Comparison of ENCODE assay signal across 8 cellular contexts in the genomic region with DNA sequence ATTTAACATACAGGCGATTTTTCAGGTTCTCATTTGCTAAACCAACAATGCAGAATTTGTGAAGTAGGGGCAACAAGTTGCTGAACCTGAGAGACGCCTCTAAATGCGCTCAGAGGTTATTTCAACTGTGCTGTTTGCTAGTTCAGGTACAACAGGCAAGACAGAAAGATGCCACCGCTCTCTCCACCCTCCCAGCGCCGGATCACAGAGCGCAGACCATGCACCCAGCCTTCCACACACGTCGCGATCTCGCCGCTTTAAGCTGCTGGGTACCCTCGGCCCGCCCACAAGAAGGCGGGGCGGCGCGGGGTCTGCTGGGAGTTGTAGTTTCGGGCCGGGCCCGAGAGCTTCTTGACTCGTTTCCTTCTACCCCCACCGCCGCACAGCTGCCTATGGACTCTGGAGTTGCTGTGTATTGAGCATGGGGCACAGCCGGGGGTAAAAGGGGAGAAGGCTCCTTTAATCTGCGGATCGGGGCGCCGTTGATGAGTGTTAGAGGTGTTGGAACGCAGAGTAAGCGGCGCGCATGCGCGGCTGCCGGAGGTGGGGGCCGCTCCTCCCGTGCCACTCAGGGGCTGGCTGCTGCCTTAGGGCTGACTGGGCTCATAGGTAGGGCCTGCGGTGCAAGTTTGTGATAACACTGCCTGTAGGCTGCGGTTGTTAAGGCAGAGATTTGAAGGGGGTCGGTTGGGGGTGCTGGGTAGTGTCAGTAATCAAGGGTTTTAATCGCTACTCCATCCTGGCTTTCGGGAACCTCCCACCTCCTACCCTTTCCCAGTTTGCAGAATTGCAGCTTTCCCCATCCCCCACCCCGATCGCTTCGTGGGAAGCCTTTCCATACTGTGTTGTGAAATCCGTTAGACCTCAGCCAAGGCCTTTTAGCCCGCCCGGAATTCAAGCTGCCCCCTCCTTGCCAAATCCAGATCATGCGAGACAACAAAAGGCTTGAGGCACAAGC. TPM values are rescaled to one million over a fixed set of nuclear protein-coding genes. Genes with fewer than 3 reads are reported as not detected.
DNase-seq lines count a peak whose midpoint lies in the region; ATAC-seq lines count a peak whose summit lies in the region.

No MANE protein-coding gene starts in this region.

- peaks cover 8% of the 10 kb centered on the region for H3K4me1 Mint-ChIP-seq in activated CD4-positive, alpha-beta T cell treated with anti-CD3 and anti-CD28 coated beads, Interleukin-2, amount 10 ng/mL, durations not matched to agents 24 days and 14 days

- peak overlapping the region; percentile 72 for H3K27ac Mint-ChIP-seq in activated CD4-positive, alpha-beta T cell treated with anti-CD3 and anti-CD28 coated beads, Interleukin-2, amount 10 ng/mL, durations not matched to agents 24 days and 14 days

- intact Hi-C loops in activated CD4-positive, alpha-beta T cell treated with anti-CD3 and anti-CD28 coated beads, Interleukin-2, amount 10 ng/mL, durations not matched to agents 24 days and 14 days (cut with micrococcal nuclease) = loop anchor here (1.0 to 10.0 kb wide), 3 partner anchors 23 to 276 kb away; partner anchors contain the start of genes ABCA1 and SLC44A1

- H3K4me3 Mint-ChIP-seq in activated CD4-positive, alpha-beta T cell treated with anti-CD3 and anti-CD28 coated beads, Interleukin-2, amount 10 ng/mL, durations not matched to agents 24 days and 14 days = peak overlapping the region; percentile 96

- ATAC-seq in HG03442 (IDR thresholded peaks at IDR 0.05; ENCODE audit: unreplicated experiment) = peak; percentile 99

- H3K36me3 Mint-ChIP-seq in activated CD4-positive, alpha-beta T cell treated with anti-CD3 and anti-CD28 coated beads, Interleukin-2, amount 10 ng/mL, durations not matched to agents 24 days and 14 days (ENCODE audit: low read depth) = no peaks in the 10 kb centered on the region

- peaks cover 27% of the 10 kb centered on the region for H3K27me3 Mint-ChIP-seq in activated CD4-positive, alpha-beta T cell treated with anti-CD3 and anti-CD28 coated beads, Interleukin-2, amount 10 ng/mL, durations not matched to agents 24 days and 14 days

- DNase-seq in Ammon's horn (ENCODE audit: low spot score) = peak; percentile 94
- peak; percentile 48 for DNase-seq in GM19240 (ENCODE audit: insufficient read length, low spot score)
- DNase-seq in NCI-H524 treated with DMSO at 0.1 percent for 48 hours (lab: John Stamatoyannopoulos, UW) = peak; percentile 50
- DNase-seq in activated CD4-positive, alpha-beta T cell treated with anti-CD3 and anti-CD28 coated beads, Interleukin-2, amount 10 ng/mL, durations not matched to agents 24 days and 14 days = peak; percentile 97
- DNase-seq in left kidney (ENCODE audit: low read depth, low spot score) = peak; percentile 96
- peak; percentile 78 to 83 for DNase-seq in stimulated activated CD4-positive, alpha-beta T cell treated with anti-CD3 and anti-CD28 coated beads, Interleukin-1b, Interleukin-23, amount 100 ng/mL, for 4 hours (ENCODE audit: low read depth in 2 of 2)

- peak overlapping the region; percentile 86 for H3K27ac ChIP-seq in cingulate gyrus (ENCODE audit: low read depth, low read length)

- H3K9me3 Mint-ChIP-seq in activated CD4-positive, alpha-beta T cell treated with anti-CD3 and anti-CD28 coated beads, Interleukin-2, amount 10 ng/mL, durations not matched to agents 24 days and 14 days = no peaks in the 10 kb centered on the region

RNA-seq across cellular contexts. Expression of gene ABCA1, which starts 40.3 kb away (rescaled TPM):
- total RNA-seq in activated CD4-positive, alpha-beta T cell treated with anti-CD3 and anti-CD28 coated beads, Interleukin-2, amount 10 ng/mL, durations not matched to agents 24 days and 14 days = 0.31 and 0.56 TPM in 2 replicates

Comparison
In these comparisons a context has a peak if more than half of its experiments do, and no peak if none do; other contexts are left out.
1. Peak in every context shown above with its lines: DNase-seq, ATAC-seq and H3K27ac ChIP-seq.